Comparison of ENCODE assay signal across 1 cellular context in the genomic region with DNA sequence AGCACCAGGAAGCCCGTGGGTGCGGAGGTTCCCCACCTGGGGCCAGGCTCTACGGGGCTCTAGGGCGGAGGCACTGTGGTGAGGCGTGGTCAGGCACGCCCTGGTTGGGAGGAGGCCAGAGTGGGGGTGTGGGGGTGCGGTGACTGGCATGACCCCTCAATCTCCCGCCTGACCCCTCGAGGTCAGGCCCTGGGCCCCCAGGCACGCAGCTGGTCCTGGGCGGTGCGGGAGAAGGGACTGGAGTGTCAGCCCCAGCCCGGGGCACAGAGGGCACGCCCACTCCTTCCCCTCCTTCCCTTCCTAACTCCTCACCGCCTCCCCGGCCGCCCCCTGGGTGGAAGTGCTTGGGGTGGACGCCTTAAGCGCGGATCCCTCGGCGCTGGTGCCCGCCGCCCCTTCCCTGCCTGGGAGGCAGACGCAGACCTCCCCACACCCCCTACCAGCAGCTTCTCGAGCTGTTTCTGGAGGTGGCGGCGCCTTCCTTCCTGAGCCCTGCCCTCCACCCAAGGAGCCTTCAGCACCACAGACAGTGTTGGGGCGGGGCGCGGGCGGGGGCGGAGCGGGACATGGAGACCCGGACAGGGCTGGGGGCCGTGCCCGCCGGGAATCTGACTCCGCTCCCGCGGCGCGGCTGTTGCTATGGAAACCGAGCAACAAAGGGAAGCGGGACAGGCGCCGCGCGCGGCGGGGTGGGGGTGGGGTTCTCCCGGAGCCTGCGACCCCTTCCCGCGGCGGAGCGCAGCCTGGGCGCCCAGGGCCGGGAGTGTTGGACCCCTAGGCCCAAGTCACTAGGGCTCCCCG.
TF ChIP-seq lines count a peak whose summit lies in the region.

No MANE protein-coding gene starts in this region.

TF ChIP-seq in PFSK-1, 5 proteins besides CTCF, POLR2A, EP300 and RAD21 (continued from another document):
- TF ChIP-seq, protein P1, sequence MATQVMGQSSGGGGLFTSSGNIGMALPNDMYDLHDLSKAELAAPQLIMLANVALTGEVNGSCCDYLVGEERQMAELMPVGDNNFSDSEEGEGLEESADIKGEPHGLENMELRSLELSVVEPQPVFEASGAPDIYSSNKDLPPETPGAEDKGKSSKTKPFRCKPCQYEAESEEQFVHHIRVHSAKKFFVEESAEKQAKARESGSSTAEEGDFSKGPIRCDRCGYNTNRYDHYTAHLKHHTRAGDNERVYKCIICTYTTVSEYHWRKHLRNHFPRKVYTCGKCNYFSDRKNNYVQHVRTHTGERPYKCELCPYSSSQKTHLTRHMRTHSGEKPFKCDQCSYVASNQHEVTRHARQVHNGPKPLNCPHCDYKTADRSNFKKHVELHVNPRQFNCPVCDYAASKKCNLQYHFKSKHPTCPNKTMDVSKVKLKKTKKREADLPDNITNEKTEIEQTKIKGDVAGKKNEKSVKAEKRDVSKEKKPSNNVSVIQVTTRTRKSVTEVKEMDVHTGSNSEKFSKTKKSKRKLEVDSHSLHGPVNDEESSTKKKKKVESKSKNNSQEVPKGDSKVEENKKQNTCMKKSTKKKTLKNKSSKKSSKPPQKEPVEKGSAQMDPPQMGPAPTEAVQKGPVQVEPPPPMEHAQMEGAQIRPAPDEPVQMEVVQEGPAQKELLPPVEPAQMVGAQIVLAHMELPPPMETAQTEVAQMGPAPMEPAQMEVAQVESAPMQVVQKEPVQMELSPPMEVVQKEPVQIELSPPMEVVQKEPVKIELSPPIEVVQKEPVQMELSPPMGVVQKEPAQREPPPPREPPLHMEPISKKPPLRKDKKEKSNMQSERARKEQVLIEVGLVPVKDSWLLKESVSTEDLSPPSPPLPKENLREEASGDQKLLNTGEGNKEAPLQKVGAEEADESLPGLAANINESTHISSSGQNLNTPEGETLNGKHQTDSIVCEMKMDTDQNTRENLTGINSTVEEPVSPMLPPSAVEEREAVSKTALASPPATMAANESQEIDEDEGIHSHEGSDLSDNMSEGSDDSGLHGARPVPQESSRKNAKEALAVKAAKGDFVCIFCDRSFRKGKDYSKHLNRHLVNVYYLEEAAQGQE (IDR thresholded peaks at IDR 0.05; ENCODE audit: insufficient read depth in 1 of 2, low read depth in 2 of 2, low read length in 2 of 2) = peak; percentile 69 to 87; a peak in 3 of 4 replicates
